Comparison of ENCODE assay signal across 27 cellular contexts in genomic region chr9:85249313-85249621, GRCh38.
"Had no signal": no experiment of that assay in that cellular context is flagged by ENCODE, and none has a peak within 500 bp of the region (broad histone marks: within the 10 kb centered on the region; RNA-seq: fewer than 3 reads in every experiment).

No MANE protein-coding gene starts in this region.

- H3K9me3 ChIP-seq: colonic mucosa, esophagus squamous epithelium, lower lobe of right lung, ovary, psoas muscle, sigmoid colon, thyroid gland had no signal

- ATAC-seq: left colon; lower lobe of right lung; naive thymus-derived CD4-positive, alpha-beta T cell; psoas muscle; stimulated activated memory B cell treated with anti-CD40 and anti-IgM and Interleukin-4, amounts not matched to agents 10 μg/mL and 1 μg/mL and 100 μg/mL, for 72 hours had no signal

- H3K36me3 Mint-ChIP-seq: immature natural killer cell; naive thymus-derived CD4-positive, alpha-beta T cell; stimulated activated memory B cell treated with anti-CD40 and anti-IgM and Interleukin-4, amounts not matched to agents 10 μg/mL and 1 μg/mL and 100 μg/mL, for 72 hours; type B pancreatic cell had no signal

- H3K27ac ChIP-seq: colonic mucosa, esophagus squamous epithelium, heart right ventricle, left ventricle myocardium inferior, lower lobe of right lung, ovary, psoas muscle, sigmoid colon, spleen, thyroid gland had no signal

- H3K4me1 Mint-ChIP-seq: central memory CD8-positive, alpha-beta T cell; immature natural killer cell; naive thymus-derived CD4-positive, alpha-beta T cell; nephron; stimulated activated memory B cell treated with anti-CD40 and anti-IgM and Interleukin-4, amounts not matched to agents 10 μg/mL and 1 μg/mL and 100 μg/mL, for 72 hours had no signal

- DNase-seq: colonic mucosa; effector CD8-positive, alpha-beta T cell; esophagus squamous epithelium; glutamatergic neuron; heart right ventricle; hypothalamus; immature natural killer cell; left colon; left ventricle myocardium inferior; lower lobe of right lung; midbrain; naive thymus-derived CD4-positive, alpha-beta T cell; occipital lobe; ovary; posterior cingulate gyrus; psoas muscle; right cardiac atrium; sigmoid colon; spleen; stimulated activated CD4-positive, alpha-beta T cell treated with anti-CD3 and anti-CD28 coated beads, Interleukin-4, amount 100 ng/mL, for 4 hours; thyroid gland had no signal

- H3K4me3 Mint-ChIP-seq: central memory CD8-positive, alpha-beta T cell; dendritic cell treated with granulocyte-macrophage colony-stimulating factor and Interleukin-4, amounts not matched to agents 40 ng/mL and 50 ng/mL, for 4 days; immature natural killer cell; naive thymus-derived CD4-positive, alpha-beta T cell; nephron; stimulated activated memory B cell treated with anti-CD40 and anti-IgM and Interleukin-4, amounts not matched to agents 10 μg/mL and 1 μg/mL and 100 μg/mL, for 72 hours; stimulated activated naive CD8-positive, alpha-beta T cell treated with anti-CD3 and anti-CD28 coated beads, Interleukin-15, Interleukin-2, amounts not matched to agents 100 ng/mL and 50 ng/mL, for 24 hours; type B pancreatic cell had no signal

- H3K27me3 ChIP-seq: colonic mucosa, esophagus squamous epithelium, heart right ventricle, ovary, sigmoid colon, spleen, thyroid gland had no signal

- H3K36me3 ChIP-seq: colonic mucosa, esophagus squamous epithelium, heart right ventricle, left ventricle myocardium inferior, lower lobe of right lung, ovary, sigmoid colon, spleen, thyroid gland had no signal

- H3K27me3 Mint-ChIP-seq: dendritic cell treated with granulocyte-macrophage colony-stimulating factor and Interleukin-4, amounts not matched to agents 40 ng/mL and 50 ng/mL, for 4 days; stimulated activated memory B cell treated with anti-CD40 and anti-IgM and Interleukin-4, amounts not matched to agents 10 μg/mL and 1 μg/mL and 100 μg/mL, for 72 hours; stimulated activated naive CD8-positive, alpha-beta T cell treated with anti-CD3 and anti-CD28 coated beads, Interleukin-15, Interleukin-2, amounts not matched to agents 100 ng/mL and 50 ng/mL, for 24 hours; type B pancreatic cell had no signal

- H3K4me3 ChIP-seq: colonic mucosa, esophagus squamous epithelium, heart right ventricle, left ventricle myocardium inferior, lower lobe of right lung, ovary, psoas muscle, sigmoid colon, spleen, thyroid gland had no signal

- H3K27ac Mint-ChIP-seq: dendritic cell treated with granulocyte-macrophage colony-stimulating factor and Interleukin-4, amounts not matched to agents 40 ng/mL and 50 ng/mL, for 4 days; immature natural killer cell; naive thymus-derived CD4-positive, alpha-beta T cell; stimulated activated memory B cell treated with anti-CD40 and anti-IgM and Interleukin-4, amounts not matched to agents 10 μg/mL and 1 μg/mL and 100 μg/mL, for 72 hours; stimulated activated naive CD8-positive, alpha-beta T cell treated with anti-CD3 and anti-CD28 coated beads, Interleukin-15, Interleukin-2, amounts not matched to agents 100 ng/mL and 50 ng/mL, for 24 hours; type B pancreatic cell had no signal

- H3K4me1 ChIP-seq: colonic mucosa, esophagus squamous epithelium, lower lobe of right lung, psoas muscle, sigmoid colon, spleen, thyroid gland had no signal

- H3K9me3 Mint-ChIP-seq: central memory CD8-positive, alpha-beta T cell; dendritic cell treated with granulocyte-macrophage colony-stimulating factor and Interleukin-4, amounts not matched to agents 40 ng/mL and 50 ng/mL, for 4 days; stimulated activated naive CD8-positive, alpha-beta T cell treated with anti-CD3 and anti-CD28 coated beads, Interleukin-15, Interleukin-2, amounts not matched to agents 100 ng/mL and 50 ng/mL, for 24 hours; type B pancreatic cell had no signal
